In genomic region chr14:22774011-22774706, GRCh38 we compare ENCODE assay signal across 27 cellular contexts. TPM values are rescaled to one million over a fixed set of nuclear protein-coding genes. Genes with fewer than 3 reads are reported as not detected.
DNase-seq lines count a peak whose midpoint lies in the region; ATAC-seq, FAIRE-seq and TF ChIP-seq lines count a peak whose summit lies in the region.
"Had no signal": no experiment of that assay in that cellular context is flagged by ENCODE, and none has a peak within 500 bp of the region (broad histone marks: within the 10 kb centered on the region; RNA-seq: fewer than 3 reads in every experiment).

No MANE protein-coding gene starts in this region.

- POLR2A ChIA-PET in activated CD4-positive, alpha-beta T cell treated with anti-CD3 and anti-CD28 coated beads for 36 hours (lab: Charles Lee): no interaction called here
- POLR2A ChIA-PET in activated CD4-positive, alpha-beta T cell treated with anti-CD3 and anti-CD28 coated beads, Interleukin-2, amount 10 ng/mL, durations not matched to agents 7 days and 5 days (lab: Charles Lee): no interaction called here
- POLR2A ChIA-PET in CD4-positive, alpha-beta memory T cell (lab: Charles Lee; ENCODE audit: partially characterized antibody): interaction anchor here (2.0 kb wide), 1 partner anchor 185 kb away, joined by 5 read pairs; the partner anchor contains the start of gene DAD1
- POLR2A ChIA-PET in endothelial cell of umbilical vein (lab: Charles Lee): no interaction called here

- no peak overlapping the region for H2AFZ ChIP-seq in endothelial cell of umbilical vein (ENCODE audit: low read depth, low read length)
- H2AFZ ChIP-seq: hepatocyte had no signal

- peaks cover 3% of the 10 kb centered on the region for H3K79me2 ChIP-seq in endothelial cell of umbilical vein (ENCODE audit: control insufficient read depth, insufficient read depth, low read length)

- no peak overlapping the region for H3K4me3 Mint-ChIP-seq in activated CD4-positive, alpha-beta T cell treated with anti-CD3 and anti-CD28 coated beads for 36 hours
- H3K4me3 Mint-ChIP-seq in activated CD4-positive, alpha-beta T cell treated with anti-CD3 and anti-CD28 coated beads, Interleukin-2, amount 10 ng/mL, durations not matched to agents 7 days and 5 days: no peak overlapping the region
- no peak overlapping the region for H3K4me3 Mint-ChIP-seq in CD4-positive, alpha-beta memory T cell
- H3K4me3 Mint-ChIP-seq in activated T-helper 1 cell treated with anti-CD3 and anti-CD28 coated beads, Interleukin-12 subunit alpha, Interleukin-12 subunit beta, Interleukin-2, Interleukin-4 antibody, amounts not matched to agents 30 ng/mL and 10 ng/mL and 1 ng/mL, durations not matched to agents 14 hours and 24 hours and 36 hours: no peak overlapping the region
- H3K4me3 Mint-ChIP-seq: activated T-cell treated with anti-CD3 and anti-CD28 coated beads, Interleukin-2, amount 50 U/mL, for 72 hours; CD4-positive, alpha-beta T cell; dendritic cell treated with granulocyte-macrophage colony-stimulating factor and Interleukin-4, amounts not matched to agents 40 ng/mL and 50 ng/mL, for 4 days had no signal

- intact Hi-C loops in activated CD4-positive, alpha-beta T cell treated with anti-CD3 and anti-CD28 coated beads for 36 hours (cut with DNase I, micrococcal nuclease): no loop called here
- intact Hi-C loops in CD4-positive, alpha-beta memory T cell (cut with micrococcal nuclease): no loop called here
- intact Hi-C loops in endothelial cell of umbilical vein (cut with micrococcal nuclease): no loop called here
- intact Hi-C loops in ovary (cut with DNase I): no loop called here
- intact Hi-C loops in activated T-helper 1 cell treated with anti-CD3 and anti-CD28 coated beads, Interleukin-12 subunit alpha, Interleukin-12 subunit beta, Interleukin-2, Interleukin-4 antibody, amounts not matched to agents 30 ng/mL and 10 ng/mL and 1 ng/mL, durations not matched to agents 14 hours and 24 hours and 36 hours (cut with micrococcal nuclease): no loop called here

- H3K9me3 ChIP-seq in CD4-positive, alpha-beta memory T cell (ENCODE audit: control insufficient read depth in 1 of 2, low read length in 2 of 2): no peaks in the 10 kb centered on the region
- no peaks in the 10 kb centered on the region for H3K9me3 ChIP-seq in SK-N-MC (ENCODE audit: low read depth, low read length)
- H3K9me3 ChIP-seq in endothelial cell of umbilical vein (replicated peaks; ENCODE audit: control insufficient read depth, insufficient read depth, low read length): no peaks in the 10 kb centered on the region
- no peaks in the 10 kb centered on the region for H3K9me3 ChIP-seq in ovary
- H3K9me3 ChIP-seq: gastrocnemius medialis, psoas muscle, thoracic aorta, uterus had no signal

- TF ChIP-seq EP300 in ovary (IDR thresholded peaks at IDR 0.05): no peak

- WGBS in ovary, 3 donors: 89 to 92% (median 92%) methylated on average over 10 of the region's 10 CpGs

- no peaks in the 10 kb centered on the region for H3K27me3 ChIP-seq in CD4-positive, alpha-beta memory T cell (ENCODE audit: insufficient read depth, low read length)
- H3K27me3 ChIP-seq in endothelial cell of umbilical vein (ENCODE audit: control insufficient read depth in 2 of 2, insufficient read depth in 2 of 2, low read length in 2 of 2) (no peaks in the 10 kb centered on the region), ovary (no peaks in the 10 kb centered on the region)
- H3K27me3 ChIP-seq: gastrocnemius medialis, hepatocyte, uterus had no signal

- H3K4me1 ChIP-seq in CD4-positive, alpha-beta memory T cell (ENCODE audit: insufficient read depth, low read length): no peaks in the 10 kb centered on the region
- H3K4me1 ChIP-seq in endothelial cell of umbilical vein (ENCODE audit: control insufficient read depth, extremely low read depth, insufficient read depth, low read length) (peaks cover 6% of the 10 kb centered on the region), ovary (ENCODE audit: insufficient read depth) (no peaks in the 10 kb centered on the region)
- H3K4me1 ChIP-seq: gastrocnemius medialis, psoas muscle, uterus had no signal

- peak overlapping the region; percentile 6 for H3K27ac Mint-ChIP-seq in activated CD4-positive, alpha-beta T cell treated with anti-CD3 and anti-CD28 coated beads for 36 hours
- H3K27ac Mint-ChIP-seq in activated CD4-positive, alpha-beta T cell treated with anti-CD3 and anti-CD28 coated beads, Interleukin-2, amount 10 ng/mL, durations not matched to agents 7 days and 5 days: no peak overlapping the region
- peak overlapping the region in 4 of 7 donors; percentile 15 to 82 (median 34) for H3K27ac Mint-ChIP-seq in CD4-positive, alpha-beta memory T cell
- H3K27ac Mint-ChIP-seq in activated T-helper 1 cell treated with anti-CD3 and anti-CD28 coated beads, Interleukin-12 subunit alpha, Interleukin-12 subunit beta, Interleukin-2, Interleukin-4 antibody, amounts not matched to agents 30 ng/mL and 10 ng/mL and 1 ng/mL, durations not matched to agents 14 hours and 24 hours and 36 hours: no peak overlapping the region
- H3K27ac Mint-ChIP-seq: activated T-cell treated with anti-CD3 and anti-CD28 coated beads, Interleukin-2, amount 50 U/mL, for 72 hours; CD4-positive, alpha-beta T cell; dendritic cell treated with granulocyte-macrophage colony-stimulating factor and Interleukin-4, amounts not matched to agents 40 ng/mL and 50 ng/mL, for 4 days had no signal

- no peaks in the 10 kb centered on the region for H3K9me1 ChIP-seq in endothelial cell of umbilical vein (replicated peaks; ENCODE audit: control insufficient read depth, extremely low read depth, insufficient read depth, low read length)

- FAIRE-seq in endothelial cell of umbilical vein (lab: Jason Lieb, UNC): no peak
- FAIRE-seq: endometrium, GM19239 had no signal

- no TSS peak for BruUV-seq in endothelial cell of umbilical vein (replicated peaks; lab: Mats Ljungman, UMichigan)

- peaks cover 28% of the 10 kb centered on the region for H3K36me3 ChIP-seq in CD4-positive, alpha-beta memory T cell (ENCODE audit: insufficient read depth, low read length)
- peaks cover 45% of the 10 kb centered on the region for H3K36me3 ChIP-seq in SK-N-MC (ENCODE audit: insufficient read depth, low read length)
- peaks cover 34 to 38% of the 10 kb centered on the region in 2 experiments for H3K36me3 ChIP-seq in endothelial cell of umbilical vein (ENCODE audit: control insufficient read depth in 2 of 2, extremely low read depth in 1 of 2, insufficient read depth in 2 of 2, low read length in 2 of 2)
- H3K36me3 ChIP-seq in ovary: no peaks in the 10 kb centered on the region
- H3K36me3 ChIP-seq: uterus had no signal

- H3K9ac ChIP-seq in SK-N-MC (ENCODE audit: insufficient read length) (no peak overlapping the region), endothelial cell of umbilical vein (replicated peaks; ENCODE audit: extremely low read depth, insufficient read depth, low read length) (no peak overlapping the region)

- dilution Hi-C loops in endothelial cell of umbilical vein (cut with MboI; ENCODE audit: extremely low pct_ligation_motif_present, low sequenced_read_pairs): no loop called here

- TF ChIP-seq POLR2A in endothelial cell of umbilical vein (IDR thresholded peaks at IDR 0.05; ENCODE audit: low read depth, low read length) (peak; percentile 57), ovary (IDR thresholded peaks at IDR 0.05) (no peak)

- no peak for ATAC-seq in activated CD4-positive, alpha-beta T cell treated with anti-CD3 and anti-CD28 coated beads for 36 hours
- ATAC-seq: activated T-cell treated with anti-CD3 and anti-CD28 coated beads, Interleukin-2, amount 50 U/mL, for 72 hours; gastrocnemius medialis; psoas muscle had no signal

- H3K9me3 Mint-ChIP-seq in activated CD4-positive, alpha-beta T cell treated with anti-CD3 and anti-CD28 coated beads for 36 hours (ENCODE audit: low read depth): no peaks in the 10 kb centered on the region
- no peaks in the 10 kb centered on the region for H3K9me3 Mint-ChIP-seq in activated CD4-positive, alpha-beta T cell treated with anti-CD3 and anti-CD28 coated beads, Interleukin-2, amount 10 ng/mL, durations not matched to agents 7 days and 5 days
- H3K9me3 Mint-ChIP-seq in CD4-positive, alpha-beta memory T cell: peaks cover 0 to 2% (median 0%) of the 10 kb centered on the region in 8 donors
- no peaks in the 10 kb centered on the region for H3K9me3 Mint-ChIP-seq in activated T-helper 1 cell treated with anti-CD3 and anti-CD28 coated beads, Interleukin-12 subunit alpha, Interleukin-12 subunit beta, Interleukin-2, Interleukin-4 antibody, amounts not matched to agents 30 ng/mL and 10 ng/mL and 1 ng/mL, durations not matched to agents 14 hours and 24 hours and 36 hours
- H3K9me3 Mint-ChIP-seq: activated T-cell treated with anti-CD3 and anti-CD28 coated beads, Interleukin-2, amount 50 U/mL, for 72 hours; CD4-positive, alpha-beta T cell; dendritic cell treated with granulocyte-macrophage colony-stimulating factor and Interleukin-4, amounts not matched to agents 40 ng/mL and 50 ng/mL, for 4 days had no signal

- no peak overlapping the region for H3K4me3 ChIP-seq in CD4-positive, alpha-beta memory T cell (ENCODE audit: low read length in 2 of 2)
- H3K4me3 ChIP-seq in SK-N-MC (no peak overlapping the region), endothelial cell of umbilical vein (replicated peaks in 1 of 3; ENCODE audit: insufficient read depth in 1 of 3, low read depth in 1 of 3, low read length in 3 of 3) (no peak overlapping the region), ovary (no peak overlapping the region)
- H3K4me3 ChIP-seq: gastrocnemius medialis, hepatocyte, psoas muscle, thoracic aorta, uterus had no signal

- TF ChIP-seq CTCF in endothelial cell of umbilical vein (IDR thresholded peaks at IDR 0.05; ENCODE audit: extremely low read depth in 1 of 2, insufficient read depth in 1 of 2, low read depth in 1 of 2, low read length in 2 of 2) (no peak), ovary (IDR thresholded peaks at IDR 0.05) (no peak)

- H3K36me3 Mint-ChIP-seq in activated CD4-positive, alpha-beta T cell treated with anti-CD3 and anti-CD28 coated beads for 36 hours (ENCODE audit: low read depth): peaks cover 55% of the 10 kb centered on the region
- peaks cover 50% of the 10 kb centered on the region for H3K36me3 Mint-ChIP-seq in activated CD4-positive, alpha-beta T cell treated with anti-CD3 and anti-CD28 coated beads, Interleukin-2, amount 10 ng/mL, durations not matched to agents 7 days and 5 days (ENCODE audit: low read depth)
- H3K36me3 Mint-ChIP-seq in CD4-positive, alpha-beta memory T cell: peaks cover 46 to 49% of the 10 kb centered on the region in 2 donors
- H3K36me3 Mint-ChIP-seq in activated T-helper 1 cell treated with anti-CD3 and anti-CD28 coated beads, Interleukin-12 subunit alpha, Interleukin-12 subunit beta, Interleukin-2, Interleukin-4 antibody, amounts not matched to agents 30 ng/mL and 10 ng/mL and 1 ng/mL, durations not matched to agents 14 hours and 24 hours and 36 hours (ENCODE audit: low read depth): peaks cover 50% of the 10 kb centered on the region

- DNase-seq in activated CD4-positive, alpha-beta T cell treated with anti-CD3 and anti-CD28 coated beads for 36 hours: no peak
- DNase-seq in activated CD4-positive, alpha-beta T cell treated with anti-CD3 and anti-CD28 coated beads, Interleukin-2, amount 10 ng/mL, durations not matched to agents 7 days and 5 days: no peak
- DNase-seq in CD4-positive, alpha-beta memory T cell: no peak
- DNase-seq in SK-N-MC (ENCODE audit: low read depth, low spot score) (no peak), endothelial cell of umbilical vein (ENCODE audit: low read depth, low spot score) (no peak), Kasumi-1 (lab: John Stamatoyannopoulos, UW) (no peak), ovary (no peak)
- no peak for DNase-seq in activated T-helper 1 cell treated with anti-CD3 and anti-CD28 coated beads, Interleukin-12 subunit alpha, Interleukin-12 subunit beta, Interleukin-2, Interleukin-4 antibody, amounts not matched to agents 30 ng/mL and 10 ng/mL and 1 ng/mL, durations not matched to agents 14 hours and 24 hours and 36 hours (ENCODE audit: low spot score)
- DNase-seq: 8988T; activated T-cell treated with anti-CD3 and anti-CD28 coated beads, Interleukin-2, amount 50 U/mL, for 72 hours; CD4-positive, alpha-beta T cell; central memory CD4-positive, alpha-beta T cell; gastrocnemius medialis; H7; left colon; NCI-H1105 treated with DMSO at 0.1 percent for 48 hours; NCI-H2029; NCI-H2227 treated with DMSO at 0.1 percent for 48 hours; psoas muscle; stimulated activated naive CD4-positive, alpha-beta T cell treated with Interleukin-2 at 50 U/mL for 16 hours; T-helper 1 cell; uterus had no signal

- H3K27me3 Mint-ChIP-seq in activated CD4-positive, alpha-beta T cell treated with anti-CD3 and anti-CD28 coated beads for 36 hours: no peaks in the 10 kb centered on the region
- no peaks in the 10 kb centered on the region for H3K27me3 Mint-ChIP-seq in activated CD4-positive, alpha-beta T cell treated with anti-CD3 and anti-CD28 coated beads, Interleukin-2, amount 10 ng/mL, durations not matched to agents 7 days and 5 days
- no peaks in the 10 kb centered on the region for H3K27me3 Mint-ChIP-seq in CD4-positive, alpha-beta memory T cell
- H3K27me3 Mint-ChIP-seq in activated T-helper 1 cell treated with anti-CD3 and anti-CD28 coated beads, Interleukin-12 subunit alpha, Interleukin-12 subunit beta, Interleukin-2, Interleukin-4 antibody, amounts not matched to agents 30 ng/mL and 10 ng/mL and 1 ng/mL, durations not matched to agents 14 hours and 24 hours and 36 hours (ENCODE audit: insufficient read depth): no peaks in the 10 kb centered on the region
- H3K27me3 Mint-ChIP-seq: CD4-positive, alpha-beta T cell; dendritic cell treated with granulocyte-macrophage colony-stimulating factor and Interleukin-4, amounts not matched to agents 40 ng/mL and 50 ng/mL, for 4 days had no signal

- no peak overlapping the region for H3K4me2 ChIP-seq in endothelial cell of umbilical vein (ENCODE audit: insufficient read depth, low read length)
- H3K4me2 ChIP-seq: hepatocyte had no signal

- CTCF ChIA-PET in activated CD4-positive, alpha-beta T cell treated with anti-CD3 and anti-CD28 coated beads for 36 hours (lab: Charles Lee): interaction anchor here (0.6 to 1.5 kb wide), 4 partner anchors 47 to 204 kb away, joined by 3 to 4 read pairs (median 3); no protein-coding TSS in a partner anchor
- CTCF ChIA-PET in activated CD4-positive, alpha-beta T cell treated with anti-CD3 and anti-CD28 coated beads, Interleukin-2, amount 10 ng/mL, durations not matched to agents 7 days and 5 days (lab: Charles Lee): interaction anchor here (0.5 to 1.9 kb wide), 5 partner anchors 7 to 720 kb away, joined by 3 to 12 read pairs (median 4); partner anchors contain the start of gene OXA1L
- CTCF ChIA-PET in CD4-positive, alpha-beta memory T cell (lab: Charles Lee; ENCODE audit: partially characterized antibody): no interaction called here
- CTCF ChIA-PET in endothelial cell of umbilical vein (lab: Charles Lee): interaction anchor here (0.7 to 2.0 kb wide), 4 partner anchors 48 to 217 kb away, joined by 3 to 18 read pairs (median 3); no protein-coding TSS in a partner anchor

- no peaks in the 10 kb centered on the region for H4K20me1 ChIP-seq in endothelial cell of umbilical vein (replicated peaks; ENCODE audit: control insufficient read depth, extremely low read depth, insufficient read depth, low read length)

- no peak overlapping the region for H3K27ac ChIP-seq in CD4-positive, alpha-beta memory T cell (ENCODE audit: low read depth, low read length)
- H3K27ac ChIP-seq in SK-N-MC (peak overlapping the region; percentile 37; the same call in 1 of the 2 replicates), endothelial cell of umbilical vein (ENCODE audit: insufficient read depth, low read depth, low read length) (no peak overlapping the region), ovary (no peak overlapping the region)
- H3K27ac ChIP-seq: gastrocnemius medialis, psoas muscle, thoracic aorta, uterus had no signal

- H3K4me1 Mint-ChIP-seq in activated CD4-positive, alpha-beta T cell treated with anti-CD3 and anti-CD28 coated beads for 36 hours: peaks cover 3% of the 10 kb centered on the region
- H3K4me1 Mint-ChIP-seq in activated CD4-positive, alpha-beta T cell treated with anti-CD3 and anti-CD28 coated beads, Interleukin-2, amount 10 ng/mL, durations not matched to agents 7 days and 5 days: peaks cover 7% of the 10 kb centered on the region
- H3K4me1 Mint-ChIP-seq in CD4-positive, alpha-beta memory T cell: peaks cover 2 to 10% (median 4%) of the 10 kb centered on the region in 4 donors
- no peaks in the 10 kb centered on the region for H3K4me1 Mint-ChIP-seq in activated T-helper 1 cell treated with anti-CD3 and anti-CD28 coated beads, Interleukin-12 subunit alpha, Interleukin-12 subunit beta, Interleukin-2, Interleukin-4 antibody, amounts not matched to agents 30 ng/mL and 10 ng/mL and 1 ng/mL, durations not matched to agents 14 hours and 24 hours and 36 hours (ENCODE audit: low read depth)

RNA-seq across cellular contexts. Expression of gene OXA1L, which starts 7.7 kb away (rescaled TPM):
- total RNA-seq in activated CD4-positive, alpha-beta T cell treated with anti-CD3 and anti-CD28 coated beads for 36 hours: 100 to 1,000 TPM; 136 to 148 TPM
- 100 to 1,000 TPM; 122 to 141 TPM for total RNA-seq in activated CD4-positive, alpha-beta T cell treated with anti-CD3 and anti-CD28 coated beads, Interleukin-2, amount 10 ng/mL, durations not matched to agents 7 days and 5 days
- total RNA-seq in CD4-positive, alpha-beta memory T cell: 100 to 1,000 TPM; 129 to 137 TPM
- 10 to 100 TPM; 54.6 to 66.1 TPM for polyA plus RNA-seq in CD4-positive, alpha-beta memory T cell
- total RNA-seq in endothelial cell of umbilical vein (200 and 212 TPM in 2 replicates), ovary (10 to 100 TPM; 52.7 to 99.3 (median 83.8) TPM)
- polyA plus RNA-seq in endothelial cell of umbilical vein (294 and 328 TPM in 2 replicates), ovary (100 to 1,000 TPM in 1 of 2 donors, 10 to 100 TPM in 1; 96.9 to 199 TPM)
- 239 and 266 TPM in 2 replicates for polyA plus RNA-seq in endothelial cell of umbilical vein (2011; cell fraction: cytosol; rRNA removed)
- 693 and 713 TPM in 2 replicates for polyA plus RNA-seq in endothelial cell of umbilical vein (2011; cell fraction: nucleus; rRNA removed)
- polyA plus RNA-seq in endothelial cell of umbilical vein (2012): 174 and 186 TPM in 2 replicates
- polyA minus RNA-seq in endothelial cell of umbilical vein: 244 and 257 TPM in 2 replicates
- polyA minus RNA-seq in endothelial cell of umbilical vein (2011; cell fraction: cytosol; rRNA and poly(A)+ RNA removed): 122 TPM
- 150 and 181 TPM in 2 replicates for polyA minus RNA-seq in endothelial cell of umbilical vein (2011; cell fraction: nucleus; rRNA and poly(A)+ RNA removed)
- total RNA-seq in activated T-helper 1 cell treated with anti-CD3 and anti-CD28 coated beads, Interleukin-12 subunit alpha, Interleukin-12 subunit beta, Interleukin-2, Interleukin-4 antibody, amounts not matched to agents 30 ng/mL and 10 ng/mL and 1 ng/mL, durations not matched to agents 14 hours and 24 hours and 36 hours: 125 and 127 TPM in 2 replicates

RNA-seq across cellular contexts. Expression of gene SLC7A7, which starts 41.1 kb away (rescaled TPM):
- total RNA-seq in activated CD4-positive, alpha-beta T cell treated with anti-CD3 and anti-CD28 coated beads for 36 hours: under 1 TPM; 0.50 to 0.72 TPM
- total RNA-seq in activated CD4-positive, alpha-beta T cell treated with anti-CD3 and anti-CD28 coated beads, Interleukin-2, amount 10 ng/mL, durations not matched to agents 7 days and 5 days: under 1 TPM; 0.25 to 0.69 TPM
- 1 to 10 TPM in 1 of 2 experiments, under 1 TPM in 1; 0.70 to 1.5 TPM for total RNA-seq in CD4-positive, alpha-beta memory T cell
- under 1 TPM; 0.21 to 0.75 TPM for polyA plus RNA-seq in CD4-positive, alpha-beta memory T cell
- total RNA-seq in endothelial cell of umbilical vein (18.5 and 22.5 TPM in 2 replicates), ovary (10 to 100 TPM in 1 of 7 donors, 1 to 10 TPM in 5, under 1 TPM in 1; 0.91 to 25.0 (median 5.1) TPM)
- polyA plus RNA-seq in endothelial cell of umbilical vein (94.0 and 103 TPM in 2 replicates), ovary (10 to 100 TPM in 1 of 2 donors, 1 to 10 TPM in 1; 3.2 to 23.2 TPM)
- polyA plus RNA-seq in endothelial cell of umbilical vein (2011; cell fraction: cytosol; rRNA removed): 31.3 and 31.5 TPM in 2 replicates
- polyA plus RNA-seq in endothelial cell of umbilical vein (2011; cell fraction: nucleus; rRNA removed): 33.2 and 38.6 TPM in 2 replicates
- polyA plus RNA-seq in endothelial cell of umbilical vein (2012): 9.0 and 10.5 TPM in 2 replicates
- 83.6 and 99.3 TPM in 2 replicates for polyA minus RNA-seq in endothelial cell of umbilical vein
- polyA minus RNA-seq in endothelial cell of umbilical vein (2011; cell fraction: cytosol; rRNA and poly(A)+ RNA removed): not detected
- 11.0 and 15.1 TPM in 2 replicates for polyA minus RNA-seq in endothelial cell of umbilical vein (2011; cell fraction: nucleus; rRNA and poly(A)+ RNA removed)
- 0.61 TPM in 1 of 2 replicates, not detected in the other for total RNA-seq in activated T-helper 1 cell treated with anti-CD3 and anti-CD28 coated beads, Interleukin-12 subunit alpha, Interleukin-12 subunit beta, Interleukin-2, Interleukin-4 antibody, amounts not matched to agents 30 ng/mL and 10 ng/mL and 1 ng/mL, durations not matched to agents 14 hours and 24 hours and 36 hours

RNA-seq across cellular contexts. Expression of gene MRPL52, which starts 55.5 kb away (rescaled TPM):
- 100 to 1,000 TPM; 115 to 136 TPM for total RNA-seq in activated CD4-positive, alpha-beta T cell treated with anti-CD3 and anti-CD28 coated beads for 36 hours
- total RNA-seq in activated CD4-positive, alpha-beta T cell treated with anti-CD3 and anti-CD28 coated beads, Interleukin-2, amount 10 ng/mL, durations not matched to agents 7 days and 5 days: 100 to 1,000 TPM; 101 to 112 TPM
- 10 to 100 TPM; 58.0 to 68.3 TPM for total RNA-seq in CD4-positive, alpha-beta memory T cell
- polyA plus RNA-seq in CD4-positive, alpha-beta memory T cell: 100 to 1,000 TPM in 1 of 2 donors, 10 to 100 TPM in 1; 97.4 to 164 TPM
- 174 TPM in 2 replicates for total RNA-seq in endothelial cell of umbilical vein
- 81.1 and 127 TPM in 2 replicates for polyA plus RNA-seq in endothelial cell of umbilical vein
- 87.3 and 87.8 TPM in 2 replicates for polyA plus RNA-seq in endothelial cell of umbilical vein (2011; cell fraction: cytosol; rRNA removed)
- 45.3 and 48.8 TPM in 2 replicates for polyA plus RNA-seq in endothelial cell of umbilical vein (2011; cell fraction: nucleus; rRNA removed)
- polyA plus RNA-seq in endothelial cell of umbilical vein (2012): 152 and 176 TPM in 2 replicates
- polyA minus RNA-seq in endothelial cell of umbilical vein: 17.8 and 26.3 TPM in 2 replicates
- polyA minus RNA-seq in endothelial cell of umbilical vein (2011; cell fraction: cytosol; rRNA and poly(A)+ RNA removed): 56.1 TPM
- polyA minus RNA-seq in endothelial cell of umbilical vein (2011; cell fraction: nucleus; rRNA and poly(A)+ RNA removed): 9.8 and 11.5 TPM in 2 replicates
- total RNA-seq in ovary: 10 to 100 TPM; 29.0 to 78.3 (median 54.1) TPM
- polyA plus RNA-seq in ovary: 10 to 100 TPM; 32.9 to 45.3 TPM
- total RNA-seq in activated T-helper 1 cell treated with anti-CD3 and anti-CD28 coated beads, Interleukin-12 subunit alpha, Interleukin-12 subunit beta, Interleukin-2, Interleukin-4 antibody, amounts not matched to agents 30 ng/mL and 10 ng/mL and 1 ng/mL, durations not matched to agents 14 hours and 24 hours and 36 hours: 187 and 196 TPM in 2 replicates

Comparison
In these comparisons a context has a peak if more than half of its experiments do, and no peak if none do; other contexts are left out.
1. H3K27ac Mint-ChIP-seq: peak in activated CD4-positive, alpha-beta T cell treated with anti-CD3 and anti-CD28 coated beads for 36 hours (single experiment) and CD4-positive, alpha-beta memory T cell (4 of 7); none in activated CD4-positive, alpha-beta T cell treated with anti-CD3 and anti-CD28 coated beads, Interleukin-2, amount 10 ng/mL, durations not matched to agents 7 days and 5 days (single experiment) and activated T-helper 1 cell treated with anti-CD3 and anti-CD28 coated beads, Interleukin-12 subunit alpha, Interleukin-12 subunit beta, Interleukin-2, Interleukin-4 antibody, amounts not matched to agents 30 ng/mL and 10 ng/mL and 1 ng/mL, durations not matched to agents 14 hours and 24 hours and 36 hours (single experiment).